ENCODE assay signal across 1 cellular context in genomic region chr12:64531665-64532334, GRCh38.
TF ChIP-seq lines count a peak whose summit lies in the region.

No MANE protein-coding gene starts in this region.

TF ChIP-seq in GM12878, 131 proteins besides CTCF, POLR2A, EP300 and RAD21:
- TF ChIP-seq, protein P1, sequence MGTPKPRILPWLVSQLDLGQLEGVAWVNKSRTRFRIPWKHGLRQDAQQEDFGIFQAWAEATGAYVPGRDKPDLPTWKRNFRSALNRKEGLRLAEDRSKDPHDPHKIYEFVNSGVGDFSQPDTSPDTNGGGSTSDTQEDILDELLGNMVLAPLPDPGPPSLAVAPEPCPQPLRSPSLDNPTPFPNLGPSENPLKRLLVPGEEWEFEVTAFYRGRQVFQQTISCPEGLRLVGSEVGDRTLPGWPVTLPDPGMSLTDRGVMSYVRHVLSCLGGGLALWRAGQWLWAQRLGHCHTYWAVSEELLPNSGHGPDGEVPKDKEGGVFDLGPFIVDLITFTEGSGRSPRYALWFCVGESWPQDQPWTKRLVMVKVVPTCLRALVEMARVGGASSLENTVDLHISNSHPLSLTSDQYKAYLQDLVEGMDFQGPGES (IDR thresholded peaks at IDR 0.05), result no peak
- TF ChIP-seq SIN3A (IDR thresholded peaks at IDR 0.05; ENCODE audit: low read depth, low read length), result no peak
- TF ChIP-seq FOS (IDR thresholded peaks at IDR 0.05; ENCODE audit: borderline replicate concordance, extremely low read depth, insufficient read length), result no peak
- TF ChIP-seq KDM1A (IDR thresholded peaks at IDR 0.05; ENCODE audit: borderline replicate concordance), result no peak
